ENCODE assay signal across 2 cellular contexts in genomic region chr7:133502498-133502897, GRCh38.
A peak's percentile ranks its signal among the peaks of the same experiment; 100 is the strongest.
TF ChIP-seq lines count a peak whose summit lies in the region.

No MANE protein-coding gene starts in this region.

TF ChIP-seq in HEK293, 187 proteins besides CTCF, POLR2A, EP300 and RAD21 (continued from another document and continues in another):
- TF ChIP-seq, protein P1, sequence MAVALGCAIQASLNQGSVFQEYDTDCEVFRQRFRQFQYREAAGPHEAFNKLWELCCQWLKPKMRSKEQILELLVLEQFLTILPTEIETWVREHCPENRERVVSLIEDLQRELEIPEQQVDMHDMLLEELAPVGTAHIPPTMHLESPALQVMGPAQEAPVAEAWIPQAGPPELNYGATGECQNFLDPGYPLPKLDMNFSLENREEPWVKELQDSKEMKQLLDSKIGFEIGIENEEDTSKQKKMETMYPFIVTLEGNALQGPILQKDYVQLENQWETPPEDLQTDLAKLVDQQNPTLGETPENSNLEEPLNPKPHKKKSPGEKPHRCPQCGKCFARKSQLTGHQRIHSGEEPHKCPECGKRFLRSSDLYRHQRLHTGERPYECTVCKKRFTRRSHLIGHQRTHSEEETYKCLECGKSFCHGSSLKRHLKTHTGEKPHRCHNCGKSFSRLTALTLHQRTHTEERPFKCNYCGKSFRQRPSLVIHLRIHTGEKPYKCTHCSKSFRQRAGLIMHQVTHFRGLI (tag by site-specific recombination; IDR thresholded peaks at IDR 0.05), result 0 out of 2 replicates have a peak, but pooled peaks have one; percentile 8
- TF ChIP-seq ZXDB (tag by site-specific recombination; IDR thresholded peaks at IDR 0.05) (peak; percentile 71), MZF1 (tag by site-specific recombination; IDR thresholded peaks at IDR 0.05; ENCODE audit: borderline replicate concordance) (peak; percentile 48; the same call in 1 of the 2 replicates), ZNF473 (tag by site-specific recombination; IDR thresholded peaks at IDR 0.05) (no peak), ZNF548 (tag by site-specific recombination; IDR thresholded peaks at IDR 0.05) (no peak), ZNF629 (tag by site-specific recombination; IDR thresholded peaks at IDR 0.05) (0 out of 2 replicates have a peak, but pooled peaks have one; percentile 54), SP3 (tag by site-specific recombination; IDR thresholded peaks at IDR 0.05) (no peak), ZNF768 (tag by site-specific recombination; IDR thresholded peaks at IDR 0.05) (no peak), ZNF558 (tag by site-specific recombination; IDR thresholded peaks at IDR 0.05) (no peak), EGR2 (tag by site-specific recombination; IDR thresholded peaks at IDR 0.05; ENCODE audit: low read depth) (no peak), ZNF140 (tag by site-specific recombination; IDR thresholded peaks at IDR 0.05) (no peak), BCL11B (tag by site-specific recombination; IDR thresholded peaks at IDR 0.05; ENCODE audit: low read depth) (peak; percentile 65), PRDM4 (tag by site-specific recombination; IDR thresholded peaks at IDR 0.05) (peak; percentile 78; the same call in 1 of the 2 replicates), FEZF1 (tag by site-specific recombination; IDR thresholded peaks at IDR 0.05) (peak; percentile 94), ZBTB21 (tag by site-specific recombination; IDR thresholded peaks at IDR 0.05) (no peak), ZNF501 (tag by site-specific recombination; IDR thresholded peaks at IDR 0.05) (no peak), KLF10 (tag by site-specific recombination; IDR thresholded peaks at IDR 0.05) (no peak)
- TF ChIP-seq, protein P2, sequence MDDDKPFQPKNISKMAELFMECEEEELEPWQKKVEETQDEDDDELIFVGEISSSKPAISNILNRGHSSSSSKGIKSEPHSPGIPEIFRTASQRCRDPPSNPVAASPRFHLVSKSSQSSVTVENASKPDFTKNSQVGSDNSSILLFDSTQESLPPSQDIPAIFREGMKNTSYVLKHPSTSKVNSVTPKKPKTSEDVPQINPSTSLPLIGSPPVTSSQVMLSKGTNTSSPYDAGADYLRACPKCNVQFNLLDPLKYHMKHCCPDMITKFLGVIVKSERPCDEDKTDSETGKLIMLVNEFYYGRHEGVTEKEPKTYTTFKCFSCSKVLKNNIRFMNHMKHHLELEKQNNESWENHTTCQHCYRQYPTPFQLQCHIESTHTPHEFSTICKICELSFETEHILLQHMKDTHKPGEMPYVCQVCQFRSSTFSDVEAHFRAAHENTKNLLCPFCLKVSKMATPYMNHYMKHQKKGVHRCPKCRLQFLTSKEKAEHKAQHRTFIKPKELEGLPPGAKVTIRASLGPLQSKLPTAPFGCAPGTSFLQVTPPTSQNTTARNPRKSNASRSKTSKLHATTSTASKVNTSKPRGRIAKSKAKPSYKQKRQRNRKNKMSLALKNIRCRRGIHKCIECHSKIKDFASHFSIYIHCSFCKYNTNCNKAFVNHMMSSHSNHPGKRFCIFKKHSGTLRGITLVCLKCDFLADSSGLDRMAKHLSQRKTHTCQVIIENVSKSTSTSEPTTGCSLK (tag by site-specific recombination; IDR thresholded peaks at IDR 0.05), result no peak
- TF ChIP-seq, protein P3, sequence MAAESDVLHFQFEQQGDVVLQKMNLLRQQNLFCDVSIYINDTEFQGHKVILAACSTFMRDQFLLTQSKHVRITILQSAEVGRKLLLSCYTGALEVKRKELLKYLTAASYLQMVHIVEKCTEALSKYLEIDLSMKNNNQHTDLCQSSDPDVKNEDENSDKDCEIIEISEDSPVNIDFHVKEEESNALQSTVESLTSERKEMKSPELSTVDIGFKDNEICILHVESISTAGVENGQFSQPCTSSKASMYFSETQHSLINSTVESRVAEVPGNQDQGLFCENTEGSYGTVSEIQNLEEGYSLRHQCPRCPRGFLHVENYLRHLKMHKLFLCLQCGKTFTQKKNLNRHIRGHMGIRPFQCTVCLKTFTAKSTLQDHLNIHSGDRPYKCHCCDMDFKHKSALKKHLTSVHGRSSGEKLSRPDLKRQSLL (tag by site-specific recombination; IDR thresholded peaks at IDR 0.05), result no peak

TF ChIP-seq in GM23338, 12 proteins besides CTCF, POLR2A, EP300 and RAD21 (continued from another document):
- TF ChIP-seq ZNF462 (CRISPR knock-in tag; IDR thresholded peaks at IDR 0.05) (no peak), EZH2phosphoT487 (IDR thresholded peaks at IDR 0.05; ENCODE audit: unreplicated experiment) (no peak), ZNF114 (CRISPR knock-in tag; IDR thresholded peaks at IDR 0.05) (no peak), CREB1 (CRISPR knock-in tag; IDR thresholded peaks at IDR 0.05; ENCODE audit: low read depth) (no peak)
TF ChIP-seq in GM23338: peak in this region for 0.
